Comparison of ENCODE assay signal across 8 cellular contexts in the genomic region with DNA sequence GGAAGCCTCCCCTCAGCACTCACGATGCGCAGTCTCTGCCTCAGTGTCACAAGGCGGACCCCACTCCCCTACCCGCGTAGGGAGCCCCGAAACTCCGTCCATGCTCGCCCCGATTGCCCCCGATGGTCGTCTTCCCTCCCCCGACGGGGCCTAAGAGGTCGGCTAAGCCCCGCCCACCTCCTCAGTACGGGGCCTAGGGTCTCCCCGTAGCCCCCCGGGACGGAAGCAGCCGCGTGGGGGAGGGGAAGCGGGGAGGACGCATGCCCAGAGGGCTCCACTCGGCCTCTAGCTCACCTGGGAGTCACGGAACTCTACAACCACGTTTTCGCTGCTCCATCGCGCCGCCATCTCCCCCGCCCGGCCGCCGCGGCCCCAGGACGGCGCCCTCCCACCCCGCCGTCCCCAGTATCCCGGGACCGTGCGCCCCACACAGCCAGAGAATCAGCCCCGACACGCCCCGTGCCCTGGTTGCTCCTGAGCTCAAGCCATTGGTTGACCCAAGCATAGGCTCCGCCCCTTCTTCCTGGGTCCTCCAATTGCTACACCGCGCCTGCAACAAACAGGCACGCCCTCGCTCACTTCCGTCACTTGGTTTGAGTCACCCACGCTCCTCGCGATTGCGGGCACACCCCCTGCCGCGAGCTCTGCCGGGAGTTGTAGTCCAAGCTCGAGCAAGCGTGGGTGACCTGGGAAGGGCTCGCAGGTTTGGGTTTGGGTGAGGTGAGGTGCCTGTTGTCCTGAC. TPM values are rescaled to one million over a fixed set of nuclear protein-coding genes. Genes with fewer than 3 reads are reported as not detected.
DNase-seq lines count a peak whose midpoint lies in the region; ATAC-seq and TF ChIP-seq lines count a peak whose summit lies in the region.

A gene with protein sequence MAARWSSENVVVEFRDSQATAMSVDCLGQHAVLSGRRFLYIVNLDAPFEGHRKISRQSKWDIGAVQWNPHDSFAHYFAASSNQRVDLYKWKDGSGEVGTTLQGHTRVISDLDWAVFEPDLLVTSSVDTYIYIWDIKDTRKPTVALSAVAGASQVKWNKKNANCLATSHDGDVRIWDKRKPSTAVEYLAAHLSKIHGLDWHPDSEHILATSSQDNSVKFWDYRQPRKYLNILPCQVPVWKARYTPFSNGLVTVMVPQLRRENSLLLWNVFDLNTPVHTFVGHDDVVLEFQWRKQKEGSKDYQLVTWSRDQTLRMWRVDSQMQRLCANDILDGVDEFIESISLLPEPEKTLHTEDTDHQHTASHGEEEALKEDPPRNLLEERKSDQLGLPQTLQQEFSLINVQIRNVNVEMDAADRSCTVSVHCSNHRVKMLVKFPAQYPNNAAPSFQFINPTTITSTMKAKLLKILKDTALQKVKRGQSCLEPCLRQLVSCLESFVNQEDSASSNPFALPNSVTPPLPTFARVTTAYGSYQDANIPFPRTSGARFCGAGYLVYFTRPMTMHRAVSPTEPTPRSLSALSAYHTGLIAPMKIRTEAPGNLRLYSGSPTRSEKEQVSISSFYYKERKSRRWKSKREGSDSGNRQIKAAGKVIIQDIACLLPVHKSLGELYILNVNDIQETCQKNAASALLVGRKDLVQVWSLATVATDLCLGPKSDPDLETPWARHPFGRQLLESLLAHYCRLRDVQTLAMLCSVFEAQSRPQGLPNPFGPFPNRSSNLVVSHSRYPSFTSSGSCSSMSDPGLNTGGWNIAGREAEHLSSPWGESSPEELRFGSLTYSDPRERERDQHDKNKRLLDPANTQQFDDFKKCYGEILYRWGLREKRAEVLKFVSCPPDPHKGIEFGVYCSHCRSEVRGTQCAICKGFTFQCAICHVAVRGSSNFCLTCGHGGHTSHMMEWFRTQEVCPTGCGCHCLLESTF (minus strand): TSS at position 454 of the 742 bp plus-strand sequence. CDS start 106 bp downstream, at position 348.

- peak within 1 kb of the TSS; percentile 54 for H3K4me2 ChIP-seq in KMS-11

- H3K36me3 ChIP-seq in KMS-11 (ENCODE audit: insufficient read depth): no peaks in the 10 kb centered on the region
- no peaks in the 10 kb centered on the region for H3K36me3 ChIP-seq in Peyer's patch
- H3K36me3 ChIP-seq in muscle layer of duodenum (ENCODE audit: control insufficient read depth in 1 of 2, insufficient read depth in 2 of 2, low read length in 2 of 2): no peaks in the 10 kb centered on the region

- TF ChIP-seq CTCF in KMS-11 (conservative IDR thresholded peaks at IDR 0.05; ENCODE audit: low read depth, low read length) (no peak), Peyer's patch (IDR thresholded peaks at IDR 0.05) (no peak)

- H3K27me3 ChIP-seq in KMS-11 (ENCODE audit: insufficient read depth, low read depth): no peaks in the 10 kb centered on the region
- H3K27me3 ChIP-seq in Peyer's patch: no peaks in the 10 kb centered on the region
- no peaks in the 10 kb centered on the region for H3K27me3 ChIP-seq in muscle layer of duodenum (ENCODE audit: low read depth, low read length)

- peaks cover 3% of the 10 kb centered on the region for H3K4me1 ChIP-seq in KMS-11 (ENCODE audit: low read depth, poor library complexity, severe bottlenecking)
- H3K4me1 ChIP-seq in Peyer's patch: no peaks in the 10 kb centered on the region
- peaks cover 0 to 3% of the 10 kb centered on the region in 2 donors for H3K4me1 ChIP-seq in muscle layer of duodenum (ENCODE audit: control insufficient read depth in 1 of 2, insufficient read depth in 2 of 2, low read length in 2 of 2)

- peak within 1 kb of the TSS; percentile 79 for H3K9ac ChIP-seq in KMS-11

- TF ChIP-seq POLR2A in Peyer's patch (IDR thresholded peaks at IDR 0.05): peak in 1 of 2 donors; percentile 56

- H3K4me3 ChIP-seq in KMS-11 (IDR thresholded peaks at IDR 0.05; ENCODE audit: insufficient read depth, low read depth, low read length) (no peak within 1 kb of the TSS), Peyer's patch (peak within 1 kb of the TSS; percentile 83 to 98 (median 92)), muscle layer of duodenum (ENCODE audit: low read depth in 1 of 2, low read length in 2 of 2) (peak within 1 kb of the TSS; percentile 88 to 91)

- H3K79me2 ChIP-seq in KMS-11 (ENCODE audit: insufficient read depth, low read depth): peaks cover 9% of the 10 kb centered on the region; the same call in 1 of the 2 replicates

- peak within 1 kb of the TSS; percentile 81 for H2AFZ ChIP-seq in KMS-11 (ENCODE audit: low read depth)

- no peaks in the 10 kb centered on the region for H4K20me1 ChIP-seq in KMS-11 (ENCODE audit: insufficient read depth)

- peak within 1 kb of the TSS; percentile 32; the same call in 1 of the 2 replicates for H3K27ac ChIP-seq in KMS-11
- peak within 1 kb of the TSS; percentile 74 to 83 (median 78) for H3K27ac ChIP-seq in Peyer's patch
- peak within 1 kb of the TSS; percentile 67 for H3K27ac ChIP-seq in muscle layer of duodenum (ENCODE audit: low read length)

- ATAC-seq in GM21737 (IDR thresholded peaks at IDR 0.05; ENCODE audit: unreplicated experiment): peak; percentile 100
- ATAC-seq in esophagus mucosa: peak; percentile 100

- peak; percentile 95 for DNase-seq in DMS53 treated with DMSO at 0.1 percent for 48 hours (lab: John Stamatoyannopoulos, UW; ENCODE audit: unreplicated experiment)
- peak; percentile 98 to 100 (median 100) for DNase-seq in Peyer's patch
- peak; percentile 98 to 99 for DNase-seq in activated T-cell treated with anti-CD3 and anti-CD28 coated beads, Interleukin-2, amount 50 U/mL, for 48 hours
- peak; percentile 98 to 99 for DNase-seq in stimulated activated CD8-positive, alpha-beta memory T cell treated with anti-CD3 and anti-CD28 coated beads, Interleukin-7, amount 100 ng/mL, for 4 hours (ENCODE audit: low read depth in 2 of 2)

- H3K9me3 ChIP-seq in Peyer's patch (no peaks in the 10 kb centered on the region), muscle layer of duodenum (ENCODE audit: control insufficient read depth in 1 of 2, low read length in 2 of 2) (no peaks in the 10 kb centered on the region)

RNA-seq across cellular contexts. Expression of the gene that starts here (rescaled TPM):
- total RNA-seq in Peyer's patch (100 to 1,000 TPM in 2 of 4 donors, 10 to 100 TPM in 2; 32.9 to 127 (median 102) TPM), esophagus mucosa (38.3 TPM)
